18 cellular contexts compared by ENCODE assay signal in genomic region chr14:66476964-66477363, GRCh38. TPM values are rescaled to one million over a fixed set of nuclear protein-coding genes. Genes with fewer than 3 reads are reported as not detected.
DNase-seq lines count a peak whose midpoint lies in the region; ATAC-seq lines count a peak whose summit lies in the region.
"Had no signal": no experiment of that assay in that cellular context is flagged by ENCODE, and none has a peak within 500 bp of the region (broad histone marks: within the 10 kb centered on the region; RNA-seq: fewer than 3 reads in every experiment).

No MANE protein-coding gene starts in this region.

- ATAC-seq in natural killer cell treated with Interleukin-12 subunit alpha and Interleukin-12 subunit beta and Interleukin-15 and Interleukin-18, amount 100 ng/mL, for 72 hours: no peak
- ATAC-seq: activated CD8-positive, alpha-beta T cell treated with anti-CD3 and anti-CD28 coated beads for 36 hours; HepG2 had no signal

- no peaks in the 10 kb centered on the region for H3K4me1 Mint-ChIP-seq in natural killer cell treated with Interleukin-12 subunit alpha and Interleukin-12 subunit beta and Interleukin-15 and Interleukin-18, amount 100 ng/mL, for 72 hours (ENCODE audit: low read depth in 2 of 2)

- no peaks in the 10 kb centered on the region for H3K9me3 Mint-ChIP-seq in natural killer cell treated with Interleukin-12 subunit alpha and Interleukin-12 subunit beta and Interleukin-15 and Interleukin-18, amount 100 ng/mL, for 72 hours

- H3K27me3 Mint-ChIP-seq in natural killer cell treated with Interleukin-12 subunit alpha and Interleukin-12 subunit beta and Interleukin-15 and Interleukin-18, amount 100 ng/mL, for 72 hours: no peaks in the 10 kb centered on the region
- H3K27me3 Mint-ChIP-seq: activated CD8-positive, alpha-beta T cell treated with anti-CD3 and anti-CD28 coated beads for 36 hours had no signal

- DNase-seq in AG08396 (ENCODE audit: low spot score) (peak; percentile 4), HUDEP-2 (lab: John Stamatoyannopoulos, UW; ENCODE audit: unreplicated experiment in 76 of 76) (peak in 58 of 76 experiments; percentile 1 to 85 (median 53)), amniotic epithelial cell (ENCODE audit: low read depth) (peak; percentile 24), fibroblast of the conjunctiva (ENCODE audit: low read depth) (peak; percentile 1), NOMO-1 (lab: John Stamatoyannopoulos, UW; ENCODE audit: unreplicated experiment in 2 of 2) (no peak), NCI-H1417 treated with DMSO at 0.1 percent for 48 hours (lab: John Stamatoyannopoulos, UW) (no peak), DMS153 (lab: John Stamatoyannopoulos, UW) (no peak)
- DNase-seq in natural killer cell treated with Interleukin-12 subunit alpha and Interleukin-12 subunit beta and Interleukin-15 and Interleukin-18, amount 100 ng/mL, for 72 hours (ENCODE audit: low spot score): no peak
- DNase-seq: activated CD8-positive, alpha-beta T cell treated with anti-CD3 and anti-CD28 coated beads for 36 hours; activated naive CD4-positive, alpha-beta T cell treated with Interleukin-2 at 50 U/mL for 16 hours; DMS79; dorsolateral prefrontal cortex; hypothalamus; NCI-H1436 had no signal

- H3K36me3 Mint-ChIP-seq in natural killer cell treated with Interleukin-12 subunit alpha and Interleukin-12 subunit beta and Interleukin-15 and Interleukin-18, amount 100 ng/mL, for 72 hours: no peaks in the 10 kb centered on the region

- no peak overlapping the region for H3K4me3 Mint-ChIP-seq in natural killer cell treated with Interleukin-12 subunit alpha and Interleukin-12 subunit beta and Interleukin-15 and Interleukin-18, amount 100 ng/mL, for 72 hours
- H3K4me3 Mint-ChIP-seq: activated CD8-positive, alpha-beta T cell treated with anti-CD3 and anti-CD28 coated beads for 36 hours; T-helper 1 cell treated with Interleukin-12 subunit alpha and Interleukin-12 subunit beta and Interleukin-4 antibody, amounts not matched to agents 30 μg/mL and 1 μg/mL, for 36 hours had no signal

- no peak overlapping the region for H3K27ac Mint-ChIP-seq in natural killer cell treated with Interleukin-12 subunit alpha and Interleukin-12 subunit beta and Interleukin-15 and Interleukin-18, amount 100 ng/mL, for 72 hours
- H3K27ac Mint-ChIP-seq: activated CD8-positive, alpha-beta T cell treated with anti-CD3 and anti-CD28 coated beads for 36 hours; T-helper 1 cell treated with Interleukin-12 subunit alpha and Interleukin-12 subunit beta and Interleukin-4 antibody, amounts not matched to agents 30 μg/mL and 1 μg/mL, for 36 hours had no signal

RNA-seq across cellular contexts. Expression of gene CCDC196, which starts 9.2 kb away (rescaled TPM):
- total RNA-seq in natural killer cell treated with Interleukin-12 subunit alpha and Interleukin-12 subunit beta and Interleukin-15 and Interleukin-18, amount 100 ng/mL, for 72 hours: not detected
- total RNA-seq: activated CD8-positive, alpha-beta T cell treated with anti-CD3 and anti-CD28 coated beads for 36 hours; HepG2; lung; ureter had no signal

RNA-seq across cellular contexts. Expression of gene GPHN, which starts 31.0 kb away (rescaled TPM):
- total RNA-seq in natural killer cell treated with Interleukin-12 subunit alpha and Interleukin-12 subunit beta and Interleukin-15 and Interleukin-18, amount 100 ng/mL, for 72 hours: 10 to 100 TPM; 18.6 to 20.1 TPM

Comparison
In these comparisons a context has a peak if more than half of its experiments do, and no peak if none do; other contexts are left out.
1. DNase-seq: peak in AG08396 (single experiment), HUDEP-2 (58 of 76), amniotic epithelial cell (single experiment) and fibroblast of the conjunctiva (single experiment); none in natural killer cell treated with Interleukin-12 subunit alpha and Interleukin-12 subunit beta and Interleukin-15 and Interleukin-18, amount 100 ng/mL, for 72 hours (single experiment), NOMO-1 (0 of 2), NCI-H1417 treated with DMSO at 0.1 percent for 48 hours (single experiment) and DMS153 (single experiment).